Comparison of ENCODE assay signal across 11 cellular contexts in genomic region chr17:17538417-17539391, GRCh38. TPM values are rescaled to one million over a fixed set of nuclear protein-coding genes. Genes with fewer than 3 reads are reported as not detected.
DNase-seq lines count a peak whose midpoint lies in the region; ATAC-seq, FAIRE-seq and TF ChIP-seq lines count a peak whose summit lies in the region.
"Had no signal": no experiment of that assay in that cellular context is flagged by ENCODE, and none has a peak within 500 bp of the region (broad histone marks: within the 10 kb centered on the region; RNA-seq: fewer than 3 reads in every experiment).

No MANE protein-coding gene starts in this region.

- H3K4me1 ChIP-seq in thoracic aorta (ENCODE audit: control insufficient read depth in 1 of 2, low read depth in 2 of 2) = peaks cover 22 to 58% of the 10 kb centered on the region in 2 donors

- peak overlapping the region; percentile 12 for H3K27ac ChIP-seq in epithelial cell of prostate
- H3K27ac ChIP-seq in thoracic aorta = peak overlapping the region in 1 of 2 donors; percentile 45
- H3K27ac ChIP-seq: psoas muscle had no signal

- no peak for TF ChIP-seq POLR2A in H54 (IDR thresholded peaks at IDR 0.05; ENCODE audit: low read depth, low read length)

- ATAC-seq in thoracic aorta (ENCODE audit: insufficient number of reproducible peaks, low FRiP score, low read depth) (no peak), HG03442 (IDR thresholded peaks at IDR 0.05; ENCODE audit: unreplicated experiment) (no peak)
- ATAC-seq: psoas muscle had no signal

- TF ChIP-seq CTCF in thoracic aorta (IDR thresholded peaks at IDR 0.05) = no peak

- DNase-seq in NCI-H2171 treated with DMSO at 0.1 percent for 48 hours (lab: John Stamatoyannopoulos, UW) (peak; percentile 63), NCI-H2171 (lab: John Stamatoyannopoulos, UW) (no peak), NCI-H526 treated with DMSO at 0.1 percent for 48 hours (lab: John Stamatoyannopoulos, UW) (peak; percentile 84), epithelial cell of prostate (ENCODE audit: low read depth, low spot score) (no peak), thoracic aorta (ENCODE audit: low spot score) (no peak), kidney glomerular epithelial cell (lab: John Stamatoyannopoulos, UW) (no peak), H54 (ENCODE audit: insufficient read length, low spot score) (no peak)
- DNase-seq: ACHN had no signal

- no peaks in the 10 kb centered on the region for H3K27me3 ChIP-seq in thoracic aorta (replicated peaks; ENCODE audit: insufficient read depth)

- no peaks in the 10 kb centered on the region for H3K36me3 ChIP-seq in thoracic aorta

- peak overlapping the region; percentile 16 for H3K4me3 ChIP-seq in thoracic aorta
- H3K4me3 ChIP-seq: psoas muscle had no signal

- no peaks in the 10 kb centered on the region for H3K9me3 ChIP-seq in thoracic aorta
- H3K9me3 ChIP-seq: psoas muscle had no signal

- FAIRE-seq in H54 (lab: Jason Lieb, UNC) = no peak
- FAIRE-seq: colon had no signal

RNA-seq across cellular contexts. Expression of gene RASD1, which starts 42.5 kb away (rescaled TPM):
- total RNA-seq in thoracic aorta = 10 to 100 TPM; 23.0 to 28.9 TPM

RNA-seq across cellular contexts. Expression of gene PEMT, which starts 52.8 kb away (rescaled TPM):
- total RNA-seq in thoracic aorta = 10 to 100 TPM; 15.7 to 22.1 TPM

Comparison
In these comparisons a context has a peak if more than half of its experiments do, and no peak if none do; other contexts are left out.
1. DNase-seq: peak in NCI-H2171 treated with DMSO at 0.1 percent for 48 hours (single experiment) and NCI-H526 treated with DMSO at 0.1 percent for 48 hours (single experiment); none in NCI-H2171 (single experiment), epithelial cell of prostate (single experiment), thoracic aorta (single experiment), kidney glomerular epithelial cell (single experiment) and H54 (single experiment).